In the genomic region with DNA sequence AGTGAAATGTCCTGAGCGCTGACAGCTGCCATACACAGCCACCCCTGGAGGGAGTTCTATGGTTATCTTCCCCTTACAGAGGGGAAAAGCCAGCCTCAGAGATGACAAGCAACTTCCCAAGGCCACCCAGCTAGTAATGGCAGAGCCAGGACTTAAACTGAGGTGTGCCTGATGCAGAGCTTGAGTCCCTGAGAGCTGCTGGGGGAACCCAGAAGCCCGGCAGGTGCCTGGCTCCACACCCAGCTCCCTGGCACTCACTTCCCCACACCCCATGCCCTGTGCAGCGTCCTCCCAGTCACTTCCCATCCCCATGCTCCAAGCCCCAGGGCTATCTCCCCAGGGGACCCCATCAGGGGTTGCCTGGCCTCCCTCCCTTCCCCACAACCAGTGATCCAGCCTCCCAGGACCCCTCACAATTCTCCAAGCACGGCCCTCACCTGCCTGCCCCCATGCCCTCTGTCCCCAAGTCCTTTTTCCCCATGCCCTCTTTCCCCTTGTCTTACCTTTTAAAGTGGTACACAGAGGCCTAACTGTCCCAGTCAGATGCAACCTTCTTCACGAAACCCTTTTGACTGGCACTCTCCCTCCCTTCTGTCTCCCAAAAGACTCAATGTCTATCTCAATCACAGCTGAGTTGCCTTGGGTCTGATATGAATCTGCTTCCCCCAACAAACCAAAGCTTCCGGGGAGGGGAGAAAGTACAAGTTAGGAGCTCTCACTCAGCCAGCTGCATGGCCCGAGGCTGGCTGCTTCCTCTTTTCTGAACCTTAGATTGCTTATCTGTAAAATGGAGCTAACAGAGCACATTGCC, we compare ENCODE assay signal across 9 cellular contexts. TPM values are rescaled to one million over a fixed set of nuclear protein-coding genes. Genes with fewer than 3 reads are reported as not detected.
DNase-seq lines count a peak whose midpoint lies in the region; ATAC-seq and TF ChIP-seq lines count a peak whose summit lies in the region.
"Had no signal": no experiment of that assay in that cellular context is flagged by ENCODE, and none has a peak within 500 bp of the region (broad histone marks: within the 10 kb centered on the region; RNA-seq: fewer than 3 reads in every experiment).

No MANE protein-coding gene starts in this region.

- H3K79me1 ChIP-seq in neuronal stem cell (ENCODE audit: low read depth, low read length): no peaks in the 10 kb centered on the region

- intact Hi-C loops in left ventricle myocardium inferior (cut with micrococcal nuclease): no loop called here

- no peak overlapping the region for H2BK12ac ChIP-seq in neuronal stem cell (ENCODE audit: low read length)

- H3K9me3 ChIP-seq in T-helper 17 cell (ENCODE audit: control insufficient read depth, low read length, poor library complexity, severe bottlenecking) (no peaks in the 10 kb centered on the region), left ventricle myocardium inferior (replicated peaks) (no peaks in the 10 kb centered on the region), neuronal stem cell (replicated peaks in 1 of 2; ENCODE audit: control insufficient read depth in 2 of 2, insufficient read depth in 1 of 2, low read depth in 1 of 2, low read length in 2 of 2) (peaks cover 0 to 2% of the 10 kb centered on the region in 2 donors)

- no peak overlapping the region for H3K23ac ChIP-seq in neuronal stem cell (ENCODE audit: low read depth, low read length, poor library complexity)

- H3K18ac ChIP-seq in neuronal stem cell (ENCODE audit: low read length): no peak overlapping the region

- H3K27ac ChIP-seq in left ventricle myocardium inferior (replicated peaks) (no peak overlapping the region), neuronal stem cell (replicated peaks; ENCODE audit: low read length) (no peak overlapping the region)
- H3K27ac ChIP-seq: VCaP had no signal

- no peak overlapping the region for H4K91ac ChIP-seq in neuronal stem cell (ENCODE audit: low read depth, low read length, poor library complexity)

- H3K4ac ChIP-seq in neuronal stem cell (ENCODE audit: low read length): no peak overlapping the region

- H2AK5ac ChIP-seq in neuronal stem cell (ENCODE audit: low read depth, low read length): no peak overlapping the region

- no peak overlapping the region for H2BK15ac ChIP-seq in neuronal stem cell (ENCODE audit: low read length)

- no CpG with 5 or more reads among the region's 7 CpGs for WGBS in neuronal stem cell (ENCODE audit: extremely low coverage in 2 of 2, insufficient read length in 2 of 2, insufficient replicate concordance in 1 of 2), 2 donors

- H3K14ac ChIP-seq in neuronal stem cell (ENCODE audit: low read length): no peak overlapping the region

- H3K9ac ChIP-seq in neuronal stem cell (ENCODE audit: low read depth, low read length, poor library complexity): no peak overlapping the region

- no peak overlapping the region for H2BK120ac ChIP-seq in neuronal stem cell (ENCODE audit: low read depth, low read length)

- peaks cover 51% of the 10 kb centered on the region for H3K27me3 ChIP-seq in left ventricle myocardium inferior (ENCODE audit: low read depth)
- H3K27me3 ChIP-seq in neuronal stem cell (ENCODE audit: control insufficient read depth in 3 of 3, insufficient read depth in 3 of 3, low read depth in 1 of 3, low read length in 3 of 3): peaks cover 0 to 40% (median 0%) of the 10 kb centered on the region in 3 experiments

- H3K4me1 Mint-ChIP-seq in T-helper 17 cell: peaks cover 17% of the 10 kb centered on the region

- peak overlapping the region; percentile 17 for H3K4me3 ChIP-seq in left ventricle myocardium inferior
- H3K4me3 ChIP-seq in neuronal stem cell (ENCODE audit: low read length in 2 of 2): no peak overlapping the region

- H4K8ac ChIP-seq in neuronal stem cell (ENCODE audit: low read depth, low read length): no peak overlapping the region

- no peak overlapping the region for H2BK5ac ChIP-seq in neuronal stem cell (ENCODE audit: low read length)

- no peak for TF ChIP-seq CTCF in left ventricle myocardium inferior (IDR thresholded peaks at IDR 0.05; ENCODE audit: borderline replicate concordance)

- H3K27me3 Mint-ChIP-seq in T-helper 17 cell: no peaks in the 10 kb centered on the region

- no peak overlapping the region for H3K4me2 ChIP-seq in neuronal stem cell (ENCODE audit: insufficient read depth, low read length, poor library complexity, severe bottlenecking)

- H3K27ac Mint-ChIP-seq in T-helper 17 cell: peak overlapping the region; percentile 92

- no peak overlapping the region for H2AFZ ChIP-seq in neuronal stem cell (ENCODE audit: low read length)

- H3K4me1 ChIP-seq in left ventricle myocardium inferior: no peaks in the 10 kb centered on the region
- peaks cover 0 to 2% of the 10 kb centered on the region in 2 donors for H3K4me1 ChIP-seq in neuronal stem cell (ENCODE audit: control insufficient read depth in 2 of 2, insufficient read depth in 1 of 2, low read depth in 1 of 2, low read length in 2 of 2)

- ATAC-seq in HG03103 (IDR thresholded peaks at IDR 0.05; ENCODE audit: low read depth, unreplicated experiment) (peak; percentile 89), T-helper 17 cell (peak; percentile 86)

- H3K36me3 ChIP-seq in left ventricle myocardium inferior (no peaks in the 10 kb centered on the region), neuronal stem cell (replicated peaks in 1 of 2; ENCODE audit: control insufficient read depth in 2 of 2, insufficient read depth in 2 of 2, low read length in 2 of 2) (no peaks in the 10 kb centered on the region)

- peak overlapping the region; percentile 91 for H3K4me3 Mint-ChIP-seq in T-helper 17 cell

- peak; percentile 27 for DNase-seq in stimulated activated CD4-positive, alpha-beta T cell treated with anti-CD3 and anti-CD28 coated beads, Interleukin-15, amount 100 ng/mL, for 24 hours
- DNase-seq in stimulated activated CD4-positive, alpha-beta T cell treated with anti-CD3 and anti-CD28 coated beads, Interleukin-4, amount 100 ng/mL, for 1 hour: no peak
- DNase-seq in T-helper 17 cell (no peak), left ventricle myocardium inferior (no peak), SW 1271 (lab: John Stamatoyannopoulos, UW) (no peak), COR-L47 (lab: John Stamatoyannopoulos, UW) (no peak), neuronal stem cell (ENCODE audit: low spot score) (no peak)

- H3K36me3 Mint-ChIP-seq in T-helper 17 cell (ENCODE audit: low read depth): no peaks in the 10 kb centered on the region

RNA-seq across cellular contexts. Expression of gene LRP8, which starts 39.8 kb away (rescaled TPM):
- 10 to 100 TPM; 15.1 to 18.6 TPM for total RNA-seq in T-helper 17 cell
- total RNA-seq in left ventricle myocardium inferior: 1.8 TPM
- 23.6 TPM for polyA plus RNA-seq in neuronal stem cell (2013, experiment 1 of 2)
- 22.6 TPM for polyA plus RNA-seq in neuronal stem cell (2013, experiment 2 of 2)
